1 cellular context compared by ENCODE assay signal in the genomic region with DNA sequence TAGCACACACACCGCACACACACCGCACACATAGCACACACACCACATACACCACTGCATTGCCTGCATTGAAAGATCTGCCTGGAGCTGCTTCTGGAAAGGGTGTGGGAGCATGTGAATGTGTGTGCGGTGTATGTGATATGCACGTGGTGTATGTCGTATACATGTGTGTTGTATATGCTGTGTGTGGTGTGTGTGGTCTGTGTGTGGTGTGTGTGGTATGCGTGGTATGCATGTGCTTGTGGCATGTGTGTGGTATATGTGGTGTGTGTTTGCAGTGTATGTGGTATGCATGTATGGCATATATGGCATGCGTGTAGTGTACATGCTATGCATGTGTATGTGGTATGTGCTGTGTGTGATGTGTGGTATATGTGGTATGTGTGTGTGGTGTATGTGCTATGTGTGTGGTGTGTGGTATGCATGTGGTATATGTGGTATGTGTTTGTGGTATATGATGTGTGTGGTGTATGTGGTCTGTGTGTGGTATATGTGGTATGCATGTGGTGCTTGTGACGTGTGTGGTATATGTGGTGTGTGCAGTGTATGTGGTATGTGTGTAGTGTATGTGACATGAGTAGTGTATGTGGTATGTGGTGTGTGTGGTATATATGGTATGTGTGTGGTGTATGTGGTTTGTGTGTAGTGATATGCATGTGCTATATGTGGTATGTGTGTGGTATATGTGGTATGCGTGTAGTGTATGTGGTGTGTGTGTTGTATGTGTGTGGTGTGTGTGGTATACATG.
TF ChIP-seq lines count a peak whose summit lies in the region.

No MANE protein-coding gene starts in this region.

TF ChIP-seq in K562, 482 proteins besides CTCF, POLR2A, EP300 and RAD21 (continued from another document):
- TF ChIP-seq, protein P1, sequence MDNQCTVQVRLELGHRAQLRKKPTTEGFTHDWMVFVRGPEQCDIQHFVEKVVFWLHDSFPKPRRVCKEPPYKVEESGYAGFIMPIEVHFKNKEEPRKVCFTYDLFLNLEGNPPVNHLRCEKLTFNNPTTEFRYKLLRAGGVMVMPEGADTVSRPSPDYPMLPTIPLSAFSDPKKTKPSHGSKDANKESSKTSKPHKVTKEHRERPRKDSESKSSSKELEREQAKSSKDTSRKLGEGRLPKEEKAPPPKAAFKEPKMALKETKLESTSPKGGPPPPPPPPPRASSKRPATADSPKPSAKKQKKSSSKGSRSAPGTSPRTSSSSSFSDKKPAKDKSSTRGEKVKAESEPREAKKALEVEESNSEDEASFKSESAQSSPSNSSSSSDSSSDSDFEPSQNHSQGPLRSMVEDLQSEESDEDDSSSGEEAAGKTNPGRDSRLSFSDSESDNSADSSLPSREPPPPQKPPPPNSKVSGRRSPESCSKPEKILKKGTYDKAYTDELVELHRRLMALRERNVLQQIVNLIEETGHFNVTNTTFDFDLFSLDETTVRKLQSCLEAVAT (IDR thresholded peaks at IDR 0.05) = no peak
- no peak for TF ChIP-seq RBM14 (IDR thresholded peaks at IDR 0.05; ENCODE audit: borderline replicate concordance, insufficient read depth, low read depth, low read length)
- no peak for TF ChIP-seq ZNF717 (CRISPR knock-in tag; IDR thresholded peaks at IDR 0.05)
- no peak for TF ChIP-seq ZNF668 (CRISPR knock-in tag; IDR thresholded peaks at IDR 0.05)
- no peak for TF ChIP-seq NFIC (IDR thresholded peaks at IDR 0.05)
- no peak for TF ChIP-seq ZNF766 (CRISPR knock-in tag; conservative IDR thresholded peaks at IDR 0.05)
- TF ChIP-seq SRSF1 (IDR thresholded peaks at IDR 0.05; ENCODE audit: low read depth, low read length) = no peak
- peak; percentile 26 for TF ChIP-seq PHF20 (IDR thresholded peaks at IDR 0.05; ENCODE audit: partially characterized antibody)
- TF ChIP-seq, protein P2, sequence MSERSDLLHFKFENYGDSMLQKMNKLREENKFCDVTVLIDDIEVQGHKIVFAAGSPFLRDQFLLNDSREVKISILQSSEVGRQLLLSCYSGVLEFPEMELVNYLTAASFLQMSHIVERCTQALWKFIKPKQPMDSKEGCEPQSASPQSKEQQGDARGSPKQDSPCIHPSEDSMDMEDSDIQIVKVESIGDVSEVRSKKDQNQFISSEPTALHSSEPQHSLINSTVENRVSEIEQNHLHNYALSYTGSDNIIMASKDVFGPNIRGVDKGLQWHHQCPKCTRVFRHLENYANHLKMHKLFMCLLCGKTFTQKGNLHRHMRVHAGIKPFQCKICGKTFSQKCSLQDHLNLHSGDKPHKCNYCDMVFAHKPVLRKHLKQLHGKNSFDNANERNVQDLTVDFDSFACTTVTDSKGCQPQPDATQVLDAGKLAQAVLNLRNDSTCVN (CRISPR knock-in tag; IDR thresholded peaks at IDR 0.05) = 0 out of 2 replicates have a peak, but pooled peaks have one; percentile 18
- TF ChIP-seq ETV1 (tag; conservative IDR thresholded peaks at IDR 0.05; ENCODE audit: low read depth) = no peak
- 0 out of 4 replicates have a peak, but pooled peaks of 1 of the 2 experiments have one; percentile 25 for TF ChIP-seq HDAC1 (IDR thresholded peaks at IDR 0.05)
- no peak for TF ChIP-seq ZNF239 (CRISPR knock-in tag; IDR thresholded peaks at IDR 0.05)
